Comparison of ENCODE assay signal across 13 cellular contexts in genomic region chr5:77643654-77644404, GRCh38. TPM values are rescaled to one million over a fixed set of nuclear protein-coding genes. Genes with fewer than 3 reads are reported as not detected.
DNase-seq lines count a peak whose midpoint lies in the region; ATAC-seq and TF ChIP-seq lines count a peak whose summit lies in the region.
"Had no signal": no experiment of that assay in that cellular context is flagged by ENCODE, and none has a peak within 500 bp of the region (broad histone marks: within the 10 kb centered on the region; RNA-seq: fewer than 3 reads in every experiment).

No MANE protein-coding gene starts in this region.

- H3K9ac ChIP-seq in endodermal cell (ENCODE audit: extremely low read depth, low read length, poor library complexity, severe bottlenecking), result no peak overlapping the region
- H3K9ac ChIP-seq in GM23248, result no peak overlapping the region

- H3K9me3 ChIP-seq in endodermal cell (ENCODE audit: control insufficient read depth, low read length) (no peaks in the 10 kb centered on the region), GM23248 (ENCODE audit: low read depth) (no peaks in the 10 kb centered on the region)
- H3K9me3 ChIP-seq: breast epithelium had no signal

- no peak for ATAC-seq in activated T-cell treated with anti-CD3 and anti-CD28 coated beads, Interleukin-2, amount 50 U/mL, for 72 hours (replicated peaks in 1 of 2)
- no peak for ATAC-seq in stimulated activated effector memory CD8-positive, alpha-beta T cell treated with anti-CD3 and anti-CD28 coated beads, Interleukin-12 subunit alpha, Interleukin-12 subunit beta, amount 100 ng/mL, for 72 hours
- no peak for ATAC-seq in HG02642 (IDR thresholded peaks at IDR 0.05; ENCODE audit: poor library complexity, unreplicated experiment)

- no peak overlapping the region for H2AFZ ChIP-seq in GM23248

- H4K20me1 ChIP-seq in GM23248 (ENCODE audit: insufficient read depth), result no peaks in the 10 kb centered on the region

- 0 to 2% methylated on average over 10 to 26 of the region's 29 CpGs for WGBS in endodermal cell (ENCODE audit: insufficient coverage in 1 of 2, insufficient read length in 1 of 2), 2 experiments
- 16 to 19% methylated on average over 29 of the region's 29 CpGs for WGBS in GM23248 (ENCODE audit: low coverage in 1 of 2, low lambda C conversion rate in 2 of 2, missing lambda C conversion rate in 2 of 2), 2 experiments

- peak overlapping the region; percentile 70 to 78 for H3K4me3 Mint-ChIP-seq in activated T-cell treated with anti-CD3 and anti-CD28 coated beads, Interleukin-2, amount 50 U/mL, for 72 hours
- H3K4me3 Mint-ChIP-seq in endodermal cell, result peak overlapping the region; percentile 40
- peak overlapping the region; percentile 59 for H3K4me3 Mint-ChIP-seq in stimulated activated effector memory CD8-positive, alpha-beta T cell treated with anti-CD3 and anti-CD28 coated beads, Interleukin-12 subunit alpha, Interleukin-12 subunit beta, amount 100 ng/mL, for 72 hours

- peaks cover 0 to 2% of the 10 kb centered on the region in 2 donors for H3K9me3 Mint-ChIP-seq in activated T-cell treated with anti-CD3 and anti-CD28 coated beads, Interleukin-2, amount 50 U/mL, for 72 hours
- H3K9me3 Mint-ChIP-seq in endodermal cell, result no peaks in the 10 kb centered on the region
- H3K9me3 Mint-ChIP-seq in stimulated activated effector memory CD8-positive, alpha-beta T cell treated with anti-CD3 and anti-CD28 coated beads, Interleukin-12 subunit alpha, Interleukin-12 subunit beta, amount 100 ng/mL, for 72 hours, result peaks cover 3% of the 10 kb centered on the region

- H3K4me1 ChIP-seq in endodermal cell (ENCODE audit: control insufficient read depth, insufficient read depth, low read length), result peaks cover 6% of the 10 kb centered on the region
- H3K4me1 ChIP-seq in GM23248 (ENCODE audit: insufficient read depth), result no peaks in the 10 kb centered on the region

- H3K9me2 ChIP-seq in GM23248 (ENCODE audit: insufficient read depth), result no peaks in the 10 kb centered on the region

- TF ChIP-seq POLR2A in NB4 (IDR thresholded peaks at IDR 0.05; ENCODE audit: extremely low read depth, insufficient read length), result no peak

- H3K36me3 Mint-ChIP-seq in activated T-cell treated with anti-CD3 and anti-CD28 coated beads, Interleukin-2, amount 50 U/mL, for 72 hours (ENCODE audit: insufficient read depth in 2 of 2), result peaks cover 2 to 4% of the 10 kb centered on the region in 2 donors
- no peaks in the 10 kb centered on the region for H3K36me3 Mint-ChIP-seq in endodermal cell (ENCODE audit: low read depth)
- H3K36me3 Mint-ChIP-seq in stimulated activated effector memory CD8-positive, alpha-beta T cell treated with anti-CD3 and anti-CD28 coated beads, Interleukin-12 subunit alpha, Interleukin-12 subunit beta, amount 100 ng/mL, for 72 hours, result peaks cover 15% of the 10 kb centered on the region

- no peaks in the 10 kb centered on the region for H3K36me3 ChIP-seq in endodermal cell (ENCODE audit: control insufficient read depth, insufficient read depth, low read length)
- no peaks in the 10 kb centered on the region for H3K36me3 ChIP-seq in GM23248 (ENCODE audit: low read depth)
- H3K36me3 ChIP-seq: breast epithelium had no signal

- in situ Hi-C loops in GM23248 (cut with MboI), result no loop called here

- DNase-seq in activated T-cell treated with anti-CD3 and anti-CD28 coated beads, Interleukin-2, amount 50 U/mL, for 72 hours, result no peak
- DNase-seq in activated T-cell treated with anti-CD3 and anti-CD28 coated beads for 4 hours, result no peak
- DNase-seq in NB4 (ENCODE audit: low read depth), result peak; percentile 52
- no peak for DNase-seq in endodermal cell
- DNase-seq in stimulated activated effector memory CD8-positive, alpha-beta T cell treated with anti-CD3 and anti-CD28 coated beads, Interleukin-12 subunit alpha, Interleukin-12 subunit beta, amount 100 ng/mL, for 72 hours (ENCODE audit: low spot score in 2 of 2), result no peak
- DNase-seq in activated CD4-positive, CD25-positive, alpha-beta regulatory T cell treated with anti-CD3 and anti-CD28 coated beads, Interleukin-2, amount 50 U/mL, for 72 hours, result no peak
- no peak for DNase-seq in GM23248
- DNase-seq: Kasumi-1, NCI-H446 had no signal

- H3K27me3 Mint-ChIP-seq in activated T-cell treated with anti-CD3 and anti-CD28 coated beads, Interleukin-2, amount 50 U/mL, for 72 hours (ENCODE audit: low read depth), result peaks cover 94% of the 10 kb centered on the region
- peaks cover 99% of the 10 kb centered on the region for H3K27me3 Mint-ChIP-seq in endodermal cell (ENCODE audit: insufficient read depth)

- no peaks in the 10 kb centered on the region for H3K79me2 ChIP-seq in GM23248 (ENCODE audit: insufficient read depth)

- H3K27ac Mint-ChIP-seq in activated T-cell treated with anti-CD3 and anti-CD28 coated beads, Interleukin-2, amount 50 U/mL, for 72 hours, result peak overlapping the region; percentile 71
- no peak overlapping the region for H3K27ac Mint-ChIP-seq in endodermal cell
- no peak overlapping the region for H3K27ac Mint-ChIP-seq in stimulated activated effector memory CD8-positive, alpha-beta T cell treated with anti-CD3 and anti-CD28 coated beads, Interleukin-12 subunit alpha, Interleukin-12 subunit beta, amount 100 ng/mL, for 72 hours

- peaks cover 51% of the 10 kb centered on the region for H3K4me1 Mint-ChIP-seq in activated T-cell treated with anti-CD3 and anti-CD28 coated beads, Interleukin-2, amount 50 U/mL, for 72 hours (ENCODE audit: low read depth)
- peaks cover 26% of the 10 kb centered on the region for H3K4me1 Mint-ChIP-seq in endodermal cell
- H3K4me1 Mint-ChIP-seq in stimulated activated effector memory CD8-positive, alpha-beta T cell treated with anti-CD3 and anti-CD28 coated beads, Interleukin-12 subunit alpha, Interleukin-12 subunit beta, amount 100 ng/mL, for 72 hours, result peaks cover 16% of the 10 kb centered on the region

- H3K4me3 ChIP-seq in NB4 (ENCODE audit: low read depth, low read length) (peak overlapping the region; percentile 51), endodermal cell (ENCODE audit: low read length) (peak overlapping the region; percentile 69), GM23248 (no peak overlapping the region)

- TF ChIP-seq CTCF in NB4 (IDR thresholded peaks at IDR 0.05; ENCODE audit: low read depth, low read length), result no peak
- TF ChIP-seq CTCF in endodermal cell (conservative IDR thresholded peaks at IDR 0.05), result no peak

- no peaks in the 10 kb centered on the region for H3F3A ChIP-seq in GM23248 (ENCODE audit: insufficient read depth)

- H3K27me3 ChIP-seq in endodermal cell (ENCODE audit: control insufficient read depth, insufficient read depth, low read length, poor library complexity, severe bottlenecking), result peaks cover 100% of the 10 kb centered on the region
- H3K27me3 ChIP-seq in GM23248 (replicated peaks; ENCODE audit: insufficient read depth), result peaks cover 83% of the 10 kb centered on the region

- H3K27ac ChIP-seq in endodermal cell (ENCODE audit: low read depth, low read length) (no peak overlapping the region), GM23248 (no peak overlapping the region)
- H3K27ac ChIP-seq: breast epithelium had no signal

- no peak overlapping the region for H3K4me2 ChIP-seq in GM23248 (ENCODE audit: unreplicated experiment)

RNA-seq across cellular contexts. Expression of gene OTP, which starts 5.3 kb away (rescaled TPM):
- under 1 TPM in 1 of 2 donors, not detected in 1; 0.19 TPM for total RNA-seq in activated T-cell treated with anti-CD3 and anti-CD28 coated beads, Interleukin-2, amount 50 U/mL, for 72 hours
- total RNA-seq in endodermal cell, result not detected
- 0.50 TPM for polyA plus RNA-seq in endodermal cell (2013, experiment 1 of 2)
- polyA plus RNA-seq in endodermal cell (2013, experiment 2 of 2), result 0.25 TPM
- not detected in 2 replicates for total RNA-seq in GM23248 (2014; rRNA removed; shearing (Covaris generic))
- not detected in 2 replicates for polyA plus RNA-seq in GM23248 (2016; fragmentation: Nextera tagmentation; extraction: Ambion mirVana)
- total RNA-seq: myocyte had no signal
- polyA plus RNA-seq: esophagus had no signal
